11 cellular contexts compared by ENCODE assay signal in the genomic region with DNA sequence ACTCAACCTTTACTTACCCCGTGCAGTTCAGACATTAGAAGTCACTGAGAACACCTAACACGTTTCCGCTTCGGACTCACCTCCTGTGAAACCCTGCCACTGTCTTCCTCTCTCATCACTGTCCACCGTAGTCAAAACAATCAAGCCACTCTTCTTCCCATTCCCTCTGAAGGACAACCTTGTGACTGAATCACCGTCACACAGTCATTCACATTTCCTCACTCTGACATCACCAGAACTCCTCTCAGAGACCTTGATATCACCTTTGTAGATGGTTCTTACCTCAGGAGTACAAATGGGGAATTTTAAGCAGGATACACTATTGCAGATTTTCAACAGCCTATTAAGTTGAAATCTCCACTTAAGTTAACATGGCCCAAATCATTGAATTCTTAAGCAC. TPM values are rescaled to one million over a fixed set of nuclear protein-coding genes. Genes with fewer than 3 reads are reported as not detected.
DNase-seq lines count a peak whose midpoint lies in the region; ATAC-seq and TF ChIP-seq lines count a peak whose summit lies in the region.
"Had no signal": no experiment of that assay in that cellular context is flagged by ENCODE, and none has a peak within 500 bp of the region (broad histone marks: within the 10 kb centered on the region; RNA-seq: fewer than 3 reads in every experiment).

No MANE protein-coding gene starts in this region.

- no TSS peak for BruUV-seq in OCI-LY7 (replicated peaks; lab: Mats Ljungman, UMichigan)

- H3K4me3 ChIP-seq in OCI-LY7 (ENCODE audit: low read depth, low read length, poor library complexity, severe bottlenecking) = peak overlapping the region; percentile 84

- POLR2A ChIA-PET in activated CD4-positive, alpha-beta T cell treated with anti-CD3 and anti-CD28 coated beads for 36 hours (lab: Charles Lee) = no interaction called here
- POLR2A ChIA-PET in OCI-LY7 (lab: Charles Lee) = no interaction called here

- H3K4me2 ChIP-seq in OCI-LY7 (ENCODE audit: low read length) = peak overlapping the region; percentile 79

- H4K20me1 ChIP-seq in OCI-LY7 (ENCODE audit: insufficient read depth, low read length) = no peaks in the 10 kb centered on the region

- H3K4me1 ChIP-seq in OCI-LY7 (ENCODE audit: insufficient read depth, low read length, poor library complexity, severe bottlenecking) = peaks cover 31% of the 10 kb centered on the region

- peak overlapping the region; percentile 92 for H3K4me3 Mint-ChIP-seq in activated CD4-positive, alpha-beta T cell treated with anti-CD3 and anti-CD28 coated beads for 36 hours
- peak overlapping the region; percentile 5 for H3K4me3 Mint-ChIP-seq in dendritic cell treated with granulocyte-macrophage colony-stimulating factor and Interleukin-4, amounts not matched to agents 40 ng/mL and 50 ng/mL, for 4 days
- H3K4me3 Mint-ChIP-seq in osteocyte (ENCODE audit: unreplicated experiment) = peak overlapping the region; percentile 91

- no peak for ATAC-seq in activated CD4-positive, alpha-beta T cell treated with anti-CD3 and anti-CD28 coated beads for 36 hours

- H3K27ac ChIP-seq in OCI-LY7 (ENCODE audit: low read depth, low read length, poor library complexity, severe bottlenecking) = no peak overlapping the region
- H3K27ac ChIP-seq: left ventricle myocardium inferior had no signal

- no peak for DNase-seq in activated CD4-positive, alpha-beta T cell treated with anti-CD3 and anti-CD28 coated beads for 36 hours
- DNase-seq in activated CD4-positive, alpha-beta T cell treated with anti-CD3 and anti-CD28 coated beads for 1 hour = no peak
- DNase-seq in OCI-LY7 (ENCODE audit: low spot score) (no peak), osteocyte (ENCODE audit: extremely low spot score, unreplicated experiment) (no peak), NCI-H1417 (lab: John Stamatoyannopoulos, UW) (no peak), NCI-H1105 (lab: John Stamatoyannopoulos, UW) (no peak), NCI-H1694 (lab: John Stamatoyannopoulos, UW) (no peak)
- DNase-seq: caudate nucleus, left ventricle myocardium inferior, NCI-H524 had no signal

- no peak overlapping the region for H2AFZ ChIP-seq in OCI-LY7 (ENCODE audit: low read length)

- H3K27me3 Mint-ChIP-seq in activated CD4-positive, alpha-beta T cell treated with anti-CD3 and anti-CD28 coated beads for 36 hours = no peaks in the 10 kb centered on the region
- no peaks in the 10 kb centered on the region for H3K27me3 Mint-ChIP-seq in dendritic cell treated with granulocyte-macrophage colony-stimulating factor and Interleukin-4, amounts not matched to agents 40 ng/mL and 50 ng/mL, for 4 days
- H3K27me3 Mint-ChIP-seq in osteocyte (ENCODE audit: unreplicated experiment) = no peaks in the 10 kb centered on the region

- intact Hi-C loops in activated CD4-positive, alpha-beta T cell treated with anti-CD3 and anti-CD28 coated beads for 36 hours (cut with DNase I, micrococcal nuclease) = loop anchor here (2.0 to 10.0 kb wide), 5 partner anchors 177 to 1137 kb away; a partner anchor contains a TSS
- intact Hi-C loops in OCI-LY7 (cut with micrococcal nuclease; ENCODE audit: unreplicated experiment) = loop anchor here (5.0 kb wide), 3 partner anchors 128 to 333 kb away; a partner anchor contains a TSS
- intact Hi-C loops in dendritic cell treated with granulocyte-macrophage colony-stimulating factor and Interleukin-4, amounts not matched to agents 40 ng/mL and 50 ng/mL, for 4 days (cut with micrococcal nuclease) = loop anchor here (5.0 kb wide), 1 partner anchor 212 kb away; no protein-coding TSS in a partner anchor

- peaks cover 4% of the 10 kb centered on the region for H3K36me3 Mint-ChIP-seq in activated CD4-positive, alpha-beta T cell treated with anti-CD3 and anti-CD28 coated beads for 36 hours (ENCODE audit: low read depth)
- peaks cover 10% of the 10 kb centered on the region for H3K36me3 Mint-ChIP-seq in dendritic cell treated with granulocyte-macrophage colony-stimulating factor and Interleukin-4, amounts not matched to agents 40 ng/mL and 50 ng/mL, for 4 days (ENCODE audit: low read depth)
- peaks cover 7% of the 10 kb centered on the region for H3K36me3 Mint-ChIP-seq in osteocyte (ENCODE audit: unreplicated experiment)

- H3K9me3 Mint-ChIP-seq in activated CD4-positive, alpha-beta T cell treated with anti-CD3 and anti-CD28 coated beads for 36 hours (ENCODE audit: low read depth) = no peaks in the 10 kb centered on the region
- peaks cover 9% of the 10 kb centered on the region for H3K9me3 Mint-ChIP-seq in dendritic cell treated with granulocyte-macrophage colony-stimulating factor and Interleukin-4, amounts not matched to agents 40 ng/mL and 50 ng/mL, for 4 days
- H3K9me3 Mint-ChIP-seq in osteocyte (ENCODE audit: unreplicated experiment) = no peaks in the 10 kb centered on the region

- no peaks in the 10 kb centered on the region for H3K9me2 ChIP-seq in OCI-LY7 (ENCODE audit: insufficient read depth, low read length)

- peaks cover 36% of the 10 kb centered on the region for H3K4me1 Mint-ChIP-seq in activated CD4-positive, alpha-beta T cell treated with anti-CD3 and anti-CD28 coated beads for 36 hours
- H3K4me1 Mint-ChIP-seq in dendritic cell treated with granulocyte-macrophage colony-stimulating factor and Interleukin-4, amounts not matched to agents 40 ng/mL and 50 ng/mL, for 4 days (ENCODE audit: low read depth) = peaks cover 24% of the 10 kb centered on the region
- H3K4me1 Mint-ChIP-seq in osteocyte (ENCODE audit: unreplicated experiment) = peaks cover 41% of the 10 kb centered on the region

- H3K9me3 ChIP-seq in OCI-LY7 (ENCODE audit: low read length) = no peaks in the 10 kb centered on the region
- H3K9me3 ChIP-seq: left ventricle myocardium inferior had no signal

- CTCF ChIA-PET in activated CD4-positive, alpha-beta T cell treated with anti-CD3 and anti-CD28 coated beads for 36 hours (lab: Charles Lee) = no interaction called here
- CTCF ChIA-PET in OCI-LY7 (lab: Charles Lee; ENCODE audit: unreplicated experiment) = no interaction called here

- peak overlapping the region; percentile 93 for H3K27ac Mint-ChIP-seq in activated CD4-positive, alpha-beta T cell treated with anti-CD3 and anti-CD28 coated beads for 36 hours
- H3K27ac Mint-ChIP-seq in dendritic cell treated with granulocyte-macrophage colony-stimulating factor and Interleukin-4, amounts not matched to agents 40 ng/mL and 50 ng/mL, for 4 days = no peak overlapping the region
- peak overlapping the region; percentile 95 for H3K27ac Mint-ChIP-seq in osteocyte (ENCODE audit: unreplicated experiment)

- 0 out of 2 replicates have a peak, but pooled peaks cover 4% of the 10 kb centered on the region for H3K36me3 ChIP-seq in OCI-LY7 (ENCODE audit: insufficient read depth, low read length)
- H3K36me3 ChIP-seq: left ventricle myocardium inferior had no signal

- no peak for TF ChIP-seq CTCF in OCI-LY7 (conservative IDR thresholded peaks at IDR 0.05; ENCODE audit: low read length)
- no peak for TF ChIP-seq CTCF in osteocyte (IDR thresholded peaks at IDR 0.05)

- H3K79me2 ChIP-seq in OCI-LY7 (ENCODE audit: insufficient read depth, low read depth, low read length) = peaks cover 29% of the 10 kb centered on the region

RNA-seq across cellular contexts. Expression of a gene that starts 1.3 kb away (rescaled TPM):
- 1 to 10 TPM; 3.4 to 4.4 TPM for total RNA-seq in activated CD4-positive, alpha-beta T cell treated with anti-CD3 and anti-CD28 coated beads for 36 hours
- 11.1 and 11.6 TPM in 2 replicates for total RNA-seq in OCI-LY7 (2014; rRNA removed; shearing (Covaris generic))
- total RNA-seq in OCI-LY7 (2022) (7.8 and 8.3 TPM in 2 replicates), osteocyte (9.7 and 10.5 TPM in 2 replicates)

Comparison
In these comparisons a context has a peak if more than half of its experiments do, and no peak if none do; other contexts are left out.
1. H3K4me3 Mint-ChIP-seq: peak in every context shown above with its lines; median percentile 92 in activated CD4-positive, alpha-beta T cell treated with anti-CD3 and anti-CD28 coated beads for 36 hours; 91 in osteocyte; 5 in dendritic cell treated with granulocyte-macrophage colony-stimulating factor and Interleukin-4, amounts not matched to agents 40 ng/mL and 50 ng/mL, for 4 days.